ENCODE assay signal across 8 cellular contexts in genomic region chr19:44800461-44800860, GRCh38. TPM values are rescaled to one million over a fixed set of nuclear protein-coding genes. Genes with fewer than 3 reads are reported as not detected.
DNase-seq lines count a peak whose midpoint lies in the region; ATAC-seq and TF ChIP-seq lines count a peak whose summit lies in the region.

No MANE protein-coding gene starts in this region.

- DNase-seq in GM10266 (ENCODE audit: extremely low spot score) (peak; percentile 92), NCI-H69 (lab: John Stamatoyannopoulos, UW) (peak; percentile 82), dedifferentiated amniotic fluid mesenchymal stem cell (ENCODE audit: extremely low spot score) (peak; percentile 57), lower lobe of right lung (peak; percentile 91)
- DNase-seq in activated CD4-positive, alpha-beta T cell treated with anti-CD3 and anti-CD28 coated beads, Interleukin-2, amount 50 U/mL, for 24 hours (ENCODE audit: low read depth in 1 of 2, low spot score in 1 of 2) = peak; percentile 73 to 78
- peak; percentile 37 to 64 for DNase-seq in stimulated activated CD8-positive, alpha-beta memory T cell treated with anti-CD3 and anti-CD28 coated beads, Interleukin-15, amount 100 ng/mL, for 4 hours (ENCODE audit: low read depth in 2 of 2)

- no peaks in the 10 kb centered on the region for H3K36me3 ChIP-seq in lower lobe of right lung

- H3K27me3 ChIP-seq in lower lobe of right lung (ENCODE audit: low read depth) = no peaks in the 10 kb centered on the region

- ATAC-seq in HG03175 (IDR thresholded peaks at IDR 0.05; ENCODE audit: unreplicated experiment) = peak; percentile 78
- ATAC-seq in lower lobe of right lung = peak; percentile 97 to 98
- no peak for ATAC-seq in HG03571 (IDR thresholded peaks at IDR 0.05; ENCODE audit: unreplicated experiment)

- TF ChIP-seq CTCF in GM10266 (IDR thresholded peaks at IDR 0.05; ENCODE audit: control insufficient read depth, insufficient read depth, low read depth, missing control alignments) = peak; percentile 98
- peak; percentile 89 for TF ChIP-seq CTCF in lower lobe of right lung (IDR thresholded peaks at IDR 0.05)

- peaks cover 6% of the 10 kb centered on the region for H3K4me1 ChIP-seq in lower lobe of right lung

- no peaks in the 10 kb centered on the region for H3K9me3 ChIP-seq in lower lobe of right lung

- no peak overlapping the region for H3K4me3 ChIP-seq in lower lobe of right lung

- intact Hi-C loops in lower lobe of right lung (cut with DNase I) = no loop called here

- H3K27ac ChIP-seq in lower lobe of right lung = no peak overlapping the region

RNA-seq across cellular contexts. Expression of gene BCAM, which starts 8.4 kb away (rescaled TPM):
- 205 TPM for total RNA-seq in lower lobe of right lung

RNA-seq across cellular contexts. Expression of gene CBLC, which starts 22.8 kb away (rescaled TPM):
- 2.3 TPM for total RNA-seq in lower lobe of right lung

RNA-seq across cellular contexts. Expression of gene NECTIN2, which starts 45.6 kb away (rescaled TPM):
- total RNA-seq in lower lobe of right lung = 75.1 TPM

RNA-seq across cellular contexts. Expression of gene BCL3, which starts 52.0 kb away (rescaled TPM):
- 41.0 TPM for total RNA-seq in lower lobe of right lung
